ENCODE assay signal across 8 cellular contexts in the genomic region with DNA sequence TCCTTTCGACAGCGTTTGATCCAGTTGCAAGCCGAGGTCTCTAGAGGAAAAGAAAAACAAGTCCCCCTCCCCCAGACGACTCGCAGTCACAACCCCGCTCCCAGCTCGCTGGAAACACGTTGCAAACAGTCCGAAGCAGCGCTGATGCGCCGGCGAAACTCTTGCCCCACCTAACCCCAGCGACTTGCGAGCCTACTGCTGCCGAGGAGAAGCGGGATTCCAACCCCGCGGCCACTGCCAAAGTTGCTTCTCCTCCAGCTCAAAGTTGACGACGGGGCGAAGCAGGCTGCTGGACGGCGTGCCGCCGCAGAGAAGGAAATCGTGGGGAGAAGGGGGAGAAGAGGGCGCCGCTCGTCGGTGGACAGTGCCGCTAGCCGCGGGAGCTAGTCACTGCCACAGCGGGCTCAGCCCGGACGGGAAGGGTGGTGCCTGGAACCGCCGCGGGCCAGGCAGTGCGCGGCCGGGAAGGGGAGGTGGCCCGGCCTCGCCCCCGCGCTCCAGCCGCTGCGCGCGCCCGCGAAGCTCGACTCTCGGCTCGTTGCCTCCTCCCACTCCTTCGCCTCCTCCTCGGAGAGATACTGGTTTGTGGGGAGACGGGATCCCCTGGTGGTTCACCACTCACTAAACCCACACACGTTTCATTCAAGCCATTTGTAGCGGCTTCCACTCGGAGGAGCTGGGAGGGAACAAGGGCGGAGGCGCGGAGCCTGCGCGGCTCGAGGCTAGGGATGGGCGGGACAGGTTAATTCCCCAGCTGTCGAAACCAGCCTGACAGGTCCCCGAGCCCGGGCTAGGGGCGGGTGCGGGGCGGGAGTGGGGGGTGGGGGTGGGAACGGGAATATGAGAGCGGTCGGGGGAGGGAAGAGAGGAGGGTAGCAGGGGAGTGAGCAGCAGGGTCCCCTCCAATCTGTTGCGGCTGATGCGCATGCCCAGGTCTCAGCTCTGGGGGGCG. TPM values are rescaled to one million over a fixed set of nuclear protein-coding genes. Genes with fewer than 3 reads are reported as not detected.
A peak's percentile ranks its signal among the peaks of the same experiment; 100 is the strongest.
DNase-seq lines count a peak whose midpoint lies in the region; ATAC-seq and TF ChIP-seq lines count a peak whose summit lies in the region.

TSS of gene GPR37 (minus strand) at position 392 of the 952 bp plus-strand sequence. CDS start 816 bp downstream, outside the sequence.

- peaks cover 12 to 16% (median 14%) of the 10 kb centered on the region in 3 donors for H3K4me1 Mint-ChIP-seq in IgD-negative memory B cell
- peaks cover 20% of the 10 kb centered on the region for H3K4me1 Mint-ChIP-seq in central memory CD8-positive, alpha-beta T cell

- H4K20me1 ChIP-seq in SK-N-SH (ENCODE audit: insufficient read depth) = no peaks in the 10 kb centered on the region

- H3K79me2 ChIP-seq in SK-N-SH (ENCODE audit: insufficient read depth) = no peaks in the 10 kb centered on the region

- no peak for TF ChIP-seq EP300 in SK-N-SH (IDR thresholded peaks at IDR 0.05; ENCODE audit: borderline replicate concordance in 1 of 2, low read depth in 1 of 2, low read length in 1 of 2)

- no peaks in the 10 kb centered on the region for H3K9me2 ChIP-seq in SK-N-SH

- peaks cover 35% of the 10 kb centered on the region for H3K27me3 Mint-ChIP-seq in IgD-negative memory B cell
- peaks cover 60% of the 10 kb centered on the region for H3K27me3 Mint-ChIP-seq in central memory CD8-positive, alpha-beta T cell

- peak within 1 kb of the TSS; percentile 86 for H3K4me2 ChIP-seq in SK-N-SH

- peaks cover 0 to 14% of the 10 kb centered on the region in 2 experiments; a peak in 1 of 4 replicates for H3K4me1 ChIP-seq in SK-N-SH (ENCODE audit: control insufficient read depth in 1 of 2, insufficient read depth in 2 of 2, low read depth in 1 of 2, low read length in 1 of 2)

- H2AFZ ChIP-seq in SK-N-SH (ENCODE audit: low read depth) = peak within 1 kb of the TSS; percentile 95

- peak within 1 kb of the TSS; percentile 80 to 95 (median 86) for H3K4me3 Mint-ChIP-seq in IgD-negative memory B cell
- peak within 1 kb of the TSS; percentile 66 for H3K4me3 Mint-ChIP-seq in central memory CD8-positive, alpha-beta T cell

- no peaks in the 10 kb centered on the region for H3F3A ChIP-seq in SK-N-SH (replicated peaks; ENCODE audit: insufficient read depth)

- no peaks in the 10 kb centered on the region for H3K36me3 Mint-ChIP-seq in IgD-negative memory B cell
- peaks cover 2% of the 10 kb centered on the region for H3K36me3 Mint-ChIP-seq in central memory CD8-positive, alpha-beta T cell (ENCODE audit: insufficient read depth)

- DNase-seq in G401 (ENCODE audit: low spot score) (peak; percentile 24), SK-N-SH (peak; percentile 95), iris pigment epithelial cell (ENCODE audit: low read depth) (peak; percentile 89), NCI-H1092 treated with DMSO at 0.1 percent for 48 hours (lab: John Stamatoyannopoulos, UW) (no peak)
- no peak for DNase-seq in central memory CD8-positive, alpha-beta T cell (ENCODE audit: low spot score in 2 of 2)

- in situ Hi-C loops in G401 (cut with HindIII; ENCODE audit: low sequenced_read_pairs) = no loop called here

- TF ChIP-seq RAD21 in SK-N-SH (IDR thresholded peaks at IDR 0.05; ENCODE audit: low read length) = peak; percentile 51

- 1% methylated on average over 67 of the region's 81 CpGs for WGBS in SK-N-SH (ENCODE audit: low lambda C conversion rate)

- POLR2A ChIA-PET in SK-N-SH (lab: Yijun Ruan, JAX) = interaction anchor here (0.6 to 1.1 kb wide), 2 partner anchors 539 to 799 kb away, joined by 3 to 4 read pairs; no protein-coding TSS in a partner anchor

- H3K9me3 ChIP-seq in SK-N-SH = no peaks in the 10 kb centered on the region

- CTCF ChIA-PET in SK-N-SH (lab: Yijun Ruan, JAX) = interaction anchor here (0.7 to 5.7 kb wide), 21 partner anchors 9 to 1271 kb away, joined by 3 to 47 read pairs (median 3); no protein-coding TSS in a partner anchor

- peak within 1 kb of the TSS; percentile 69 to 75 for H3K4me3 ChIP-seq in SK-N-SH (ENCODE audit: low read depth in 2 of 2, low read length in 1 of 2)
- H3K4me3 ChIP-seq in skin epidermis = peak within 1 kb of the TSS; percentile 31 to 59 (median 37)

- H3K27ac Mint-ChIP-seq in IgD-negative memory B cell = no peak within 1 kb of the TSS
- H3K27ac Mint-ChIP-seq in central memory CD8-positive, alpha-beta T cell (ENCODE audit: low read depth) = no peak within 1 kb of the TSS

- no peak for TF ChIP-seq CTCF in SK-N-SH (IDR thresholded peaks at IDR 0.05)

- H3K27me3 ChIP-seq in SK-N-SH (ENCODE audit: insufficient read depth) = peaks cover 24% of the 10 kb centered on the region

- H3K9me3 Mint-ChIP-seq in IgD-negative memory B cell = no peaks in the 10 kb centered on the region
- H3K9me3 Mint-ChIP-seq in central memory CD8-positive, alpha-beta T cell = no peaks in the 10 kb centered on the region

- peak; percentile 61 for ATAC-seq in GM21619 (IDR thresholded peaks at IDR 0.05; ENCODE audit: unreplicated experiment)
- ATAC-seq in central memory CD8-positive, alpha-beta T cell (replicated peaks; ENCODE audit: extremely low read depth, poor library complexity, severe bottlenecking) = no peak

- H3K27ac ChIP-seq in SK-N-SH (ENCODE audit: low read depth in 2 of 2, low read length in 1 of 2) (no peak within 1 kb of the TSS; a peak in 1 of 4 replicates), skin epidermis (peak within 1 kb of the TSS in 11 of 21 experiments; percentile 25 to 79 (median 49))

- no peaks in the 10 kb centered on the region for H3K36me3 ChIP-seq in SK-N-SH (replicated peaks in 1 of 2; ENCODE audit: control insufficient read depth in 1 of 2, insufficient read depth in 2 of 2, low read length in 1 of 2)

- peak within 1 kb of the TSS; percentile 21; the same call in 1 of the 2 replicates for H3K9ac ChIP-seq in SK-N-SH

TF ChIP-seq in SK-N-SH, 30 proteins besides CTCF, POLR2A, EP300 and RAD21:
- TF ChIP-seq NRF1 (IDR thresholded peaks at IDR 0.05; ENCODE audit: low read depth, low read length) (peak; percentile 56; the same call in 1 of the 2 replicates), CHD2 (IDR thresholded peaks at IDR 0.05; ENCODE audit: low read length, partially characterized antibody) (peak; percentile 3), SMC3 (IDR thresholded peaks at IDR 0.05; ENCODE audit: low read depth, low read length) (peak; percentile 30; the same call in 1 of the 2 replicates), RFX5 (IDR thresholded peaks at IDR 0.05; ENCODE audit: low read length) (no peak)
- TF ChIP-seq, protein P1, sequence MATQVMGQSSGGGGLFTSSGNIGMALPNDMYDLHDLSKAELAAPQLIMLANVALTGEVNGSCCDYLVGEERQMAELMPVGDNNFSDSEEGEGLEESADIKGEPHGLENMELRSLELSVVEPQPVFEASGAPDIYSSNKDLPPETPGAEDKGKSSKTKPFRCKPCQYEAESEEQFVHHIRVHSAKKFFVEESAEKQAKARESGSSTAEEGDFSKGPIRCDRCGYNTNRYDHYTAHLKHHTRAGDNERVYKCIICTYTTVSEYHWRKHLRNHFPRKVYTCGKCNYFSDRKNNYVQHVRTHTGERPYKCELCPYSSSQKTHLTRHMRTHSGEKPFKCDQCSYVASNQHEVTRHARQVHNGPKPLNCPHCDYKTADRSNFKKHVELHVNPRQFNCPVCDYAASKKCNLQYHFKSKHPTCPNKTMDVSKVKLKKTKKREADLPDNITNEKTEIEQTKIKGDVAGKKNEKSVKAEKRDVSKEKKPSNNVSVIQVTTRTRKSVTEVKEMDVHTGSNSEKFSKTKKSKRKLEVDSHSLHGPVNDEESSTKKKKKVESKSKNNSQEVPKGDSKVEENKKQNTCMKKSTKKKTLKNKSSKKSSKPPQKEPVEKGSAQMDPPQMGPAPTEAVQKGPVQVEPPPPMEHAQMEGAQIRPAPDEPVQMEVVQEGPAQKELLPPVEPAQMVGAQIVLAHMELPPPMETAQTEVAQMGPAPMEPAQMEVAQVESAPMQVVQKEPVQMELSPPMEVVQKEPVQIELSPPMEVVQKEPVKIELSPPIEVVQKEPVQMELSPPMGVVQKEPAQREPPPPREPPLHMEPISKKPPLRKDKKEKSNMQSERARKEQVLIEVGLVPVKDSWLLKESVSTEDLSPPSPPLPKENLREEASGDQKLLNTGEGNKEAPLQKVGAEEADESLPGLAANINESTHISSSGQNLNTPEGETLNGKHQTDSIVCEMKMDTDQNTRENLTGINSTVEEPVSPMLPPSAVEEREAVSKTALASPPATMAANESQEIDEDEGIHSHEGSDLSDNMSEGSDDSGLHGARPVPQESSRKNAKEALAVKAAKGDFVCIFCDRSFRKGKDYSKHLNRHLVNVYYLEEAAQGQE (IDR thresholded peaks at IDR 0.05; ENCODE audit: low read depth, low read length) = no peak
- TF ChIP-seq, protein P2, sequence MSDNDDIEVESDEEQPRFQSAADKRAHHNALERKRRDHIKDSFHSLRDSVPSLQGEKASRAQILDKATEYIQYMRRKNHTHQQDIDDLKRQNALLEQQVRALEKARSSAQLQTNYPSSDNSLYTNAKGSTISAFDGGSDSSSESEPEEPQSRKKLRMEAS (IDR thresholded peaks at IDR 0.05; ENCODE audit: low read depth) = peak; percentile 59; the same call in 1 of the 2 replicates
TF ChIP-seq in SK-N-SH: peak in this region for 4.

RNA-seq across cellular contexts. Expression of gene GPR37, which starts in this region (rescaled TPM):
- total RNA-seq in G401 (2014; rRNA removed; shearing (Covaris generic)) = not detected in 2 replicates
- not detected for polyA plus RNA-seq in IgD-negative memory B cell
- 0.03 TPM in 1 of 2 replicates, not detected in the other for polyA plus RNA-seq in SK-N-SH (2012; rRNA removed)
- 0.03 and 0.05 TPM in 2 replicates for polyA plus RNA-seq in SK-N-SH (2012; cell fraction: cytosol; rRNA removed)
- polyA plus RNA-seq in SK-N-SH (2012; cell fraction: nucleus; rRNA removed) = 0.02 TPM in 1 of 2 replicates, not detected in the other

Comparison
In these comparisons a context has a peak if more than half of its experiments do, and no peak if none do; other contexts are left out.
1. Peak in DNase-seq in G401; RNA of the gene not detected or under 1 TPM.
2. Peak in DNase-seq, H3K4me3 ChIP-seq, H3K9ac ChIP-seq and H3K4me2 ChIP-seq in SK-N-SH; RNA of the gene not detected or under 1 TPM.
3. H3K27ac ChIP-seq: peak in skin epidermis (11 of 21); none in SK-N-SH (0 of 2).